ENCODE assay signal across 8 cellular contexts in genomic region chr17:7219434-7219811, GRCh38. TPM values are rescaled to one million over a fixed set of nuclear protein-coding genes. Genes with fewer than 3 reads are reported as not detected.
DNase-seq lines count a peak whose midpoint lies in the region; ATAC-seq and TF ChIP-seq lines count a peak whose summit lies in the region.

No MANE protein-coding gene starts in this region.

- peak overlapping the region; percentile 86 for H3K27ac ChIP-seq in GM23248

- H2AFZ ChIP-seq in GM23248: peak overlapping the region; percentile 74

- no peaks in the 10 kb centered on the region for H4K20me1 ChIP-seq in GM23248 (ENCODE audit: insufficient read depth)

- peaks cover 11% of the 10 kb centered on the region for H3K36me3 Mint-ChIP-seq in WTC11

- H3K4me1 ChIP-seq in GM23248 (ENCODE audit: insufficient read depth) (peaks cover 29% of the 10 kb centered on the region), skeletal muscle satellite cell (ENCODE audit: control insufficient read depth, insufficient read depth, low read length) (peaks cover 52% of the 10 kb centered on the region)

- peak overlapping the region; percentile 89 for H3K4me3 Mint-ChIP-seq in WTC11

- no peak for DNase-seq in GM23248
- no peak for DNase-seq in WTC11 (ENCODE audit: low spot score)
- peak; percentile 11 for DNase-seq in left ventricle myocardium superior
- no peak for DNase-seq in stimulated activated CD4-positive, alpha-beta T cell treated with anti-CD3 and anti-CD28 coated beads, Interleukin-12 subunit alpha, Interleukin-12 subunit beta, amount 100 ng/mL, for 4 hours
- DNase-seq in effector CD8-positive, alpha-beta T cell (lab: John Stamatoyannopoulos, UW): no peak
- DNase-seq in central memory CD4-positive, alpha-beta T cell: no peak
- no peak for DNase-seq in stimulated activated CD4-positive, alpha-beta T cell treated with anti-CD3 and anti-CD28 coated beads, Interleukin-2, amount 100 ng/mL, for 24 hours

- H3K9me2 ChIP-seq in GM23248 (ENCODE audit: insufficient read depth): no peaks in the 10 kb centered on the region

- CTCF ChIA-PET in WTC11 (lab: Charles Lee): interaction anchor here (0.7 to 4.8 kb wide), 11 partner anchors 11 to 341 kb away, joined by 3 to 36 read pairs (median 16); partner anchors contain the start of genes DVL2, GABARAP, PHF23 and SLC2A4

- no peaks in the 10 kb centered on the region for H3K27me3 ChIP-seq in GM23248 (replicated peaks; ENCODE audit: insufficient read depth)
- no peaks in the 10 kb centered on the region for H3K27me3 ChIP-seq in skeletal muscle satellite cell (ENCODE audit: control insufficient read depth, insufficient read depth, low read length)

- in situ Hi-C loops in GM23248 (cut with MboI): no loop called here

- intact Hi-C loops in left ventricle myocardium superior (cut with micrococcal nuclease): no loop called here

- POLR2A ChIA-PET in WTC11 (lab: Charles Lee): interaction anchor here (0.6 to 2.1 kb wide), 12 partner anchors 9 to 184 kb away, joined by 3 to 9 read pairs (median 4); partner anchors contain the start of genes DVL2, GABARAP and SLC16A13

- ATAC-seq in WTC11: no peak
- ATAC-seq in left ventricle myocardium superior: no peak

- peaks cover 4% of the 10 kb centered on the region; the same call in 1 of the 2 replicates for H3K27me3 Mint-ChIP-seq in WTC11 (ENCODE audit: low read depth)

- WGBS in GM23248 (ENCODE audit: low coverage in 1 of 2, low lambda C conversion rate in 2 of 2, missing lambda C conversion rate in 2 of 2), 2 experiments: 5 to 11% methylated on average over 10 of the region's 10 CpGs

- H3K9ac ChIP-seq in GM23248 (peak overlapping the region; percentile 91), skeletal muscle satellite cell (ENCODE audit: low read depth, low read length) (peak overlapping the region; percentile 93)

- peak overlapping the region; percentile 67; the same call in 1 of the 2 replicates for H3K27ac Mint-ChIP-seq in WTC11

- peaks cover 49% of the 10 kb centered on the region for H3K4me1 Mint-ChIP-seq in WTC11

- TF ChIP-seq CTCF in WTC11 (IDR thresholded peaks at IDR 0.05): no peak

- peaks cover 15% of the 10 kb centered on the region; the same call in 1 of the 2 replicates for H3K36me3 ChIP-seq in GM23248 (ENCODE audit: low read depth)
- peaks cover 33% of the 10 kb centered on the region for H3K36me3 ChIP-seq in skeletal muscle satellite cell (ENCODE audit: insufficient read depth, low read length)

- no peaks in the 10 kb centered on the region for H3K9me3 Mint-ChIP-seq in WTC11

- H3K4me3 ChIP-seq in GM23248: peak overlapping the region; percentile 81
- H3K4me3 ChIP-seq in skeletal muscle satellite cell (ENCODE audit: low read length): peak overlapping the region; percentile 95

- H3F3A ChIP-seq in GM23248 (ENCODE audit: insufficient read depth): peaks cover 22% of the 10 kb centered on the region

- H3K79me2 ChIP-seq in GM23248 (ENCODE audit: insufficient read depth): peaks cover 53% of the 10 kb centered on the region

- no peaks in the 10 kb centered on the region for H3K9me3 ChIP-seq in GM23248 (ENCODE audit: low read depth)
- no peaks in the 10 kb centered on the region for H3K9me3 ChIP-seq in skeletal muscle satellite cell (replicated peaks; ENCODE audit: low read length)

- H3K4me2 ChIP-seq in GM23248 (ENCODE audit: unreplicated experiment) (peak overlapping the region; percentile 91), skeletal muscle satellite cell (ENCODE audit: low read length) (peak overlapping the region; percentile 90)

TF ChIP-seq in WTC11, 78 proteins besides CTCF, POLR2A, EP300 and RAD21 (continues in another document):
- TF ChIP-seq ZBTB43 (CRISPR knock-in tag; IDR thresholded peaks at IDR 0.05) (no peak), AFF4 (CRISPR knock-in tag; IDR thresholded peaks at IDR 0.05; ENCODE audit: borderline replicate concordance) (no peak), MXD4 (CRISPR knock-in tag; IDR thresholded peaks at IDR 0.05; ENCODE audit: borderline replicate concordance) (no peak), MAX (CRISPR knock-in tag; IDR thresholded peaks at IDR 0.05) (no peak), ERG (CRISPR knock-in tag; IDR thresholded peaks at IDR 0.05) (no peak)

RNA-seq across cellular contexts. Expression of gene DLG4, which starts 0.2 kb away (rescaled TPM):
- 13.1 and 23.8 TPM in 2 replicates for total RNA-seq in GM23248 (2014; rRNA removed; shearing (Covaris generic))
- polyA plus RNA-seq in GM23248 (2016; fragmentation: Nextera tagmentation; extraction: Ambion mirVana): 1.3 and 1.9 TPM in 2 replicates
- 47.1 to 59.7 TPM (median 48.0 TPM) in 3 replicates for total RNA-seq in WTC11 (2021)
- total RNA-seq in left ventricle myocardium superior: 21.3 TPM
- 10.1 and 11.6 TPM in 2 replicates for total RNA-seq in skeletal muscle satellite cell (2012; rRNA removed)

RNA-seq across cellular contexts. Expression of gene ACADVL, which starts 0.3 kb away (rescaled TPM):
- total RNA-seq in GM23248 (2014; rRNA removed; shearing (Covaris generic)): 453 and 600 TPM in 2 replicates
- 386 and 441 TPM in 2 replicates for polyA plus RNA-seq in GM23248 (2016; fragmentation: Nextera tagmentation; extraction: Ambion mirVana)
- total RNA-seq in WTC11 (2021): 213 to 236 TPM (median 221 TPM) in 3 replicates
- total RNA-seq in left ventricle myocardium superior: 2,270 TPM
- total RNA-seq in skeletal muscle satellite cell (2012; rRNA removed): 154 and 198 TPM in 2 replicates

RNA-seq across cellular contexts. Expression of gene DVL2, which starts 14.9 kb away (rescaled TPM):
- total RNA-seq in GM23248 (2014; rRNA removed; shearing (Covaris generic)): 41.2 and 45.8 TPM in 2 replicates
- polyA plus RNA-seq in GM23248 (2016; fragmentation: Nextera tagmentation; extraction: Ambion mirVana): 18.9 and 19.5 TPM in 2 replicates
- total RNA-seq in WTC11 (2021) (57.6 to 67.3 TPM (median 59.8 TPM) in 3 replicates), left ventricle myocardium superior (23.5 TPM)
- 34.5 and 67.7 TPM in 2 replicates for total RNA-seq in skeletal muscle satellite cell (2012; rRNA removed)

RNA-seq across cellular contexts. Expression of gene PHF23, which starts 19.8 kb away (rescaled TPM):
- 32.0 and 42.6 TPM in 2 replicates for total RNA-seq in GM23248 (2014; rRNA removed; shearing (Covaris generic))
- polyA plus RNA-seq in GM23248 (2016; fragmentation: Nextera tagmentation; extraction: Ambion mirVana): 40.7 and 45.6 TPM in 2 replicates
- total RNA-seq in WTC11 (2021) (45.8 to 50.1 TPM (median 49.1 TPM) in 3 replicates), left ventricle myocardium superior (29.4 TPM)
- 37.0 and 46.1 TPM in 2 replicates for total RNA-seq in skeletal muscle satellite cell (2012; rRNA removed)

RNA-seq across cellular contexts. Expression of gene GABARAP, which starts 22.8 kb away (rescaled TPM):
- 152 and 355 TPM in 2 replicates for total RNA-seq in GM23248 (2014; rRNA removed; shearing (Covaris generic))
- polyA plus RNA-seq in GM23248 (2016; fragmentation: Nextera tagmentation; extraction: Ambion mirVana): 845 and 847 TPM in 2 replicates
- 228 to 247 TPM (median 238 TPM) in 3 replicates for total RNA-seq in WTC11 (2021)
- total RNA-seq in left ventricle myocardium superior: 456 TPM
- 146 and 224 TPM in 2 replicates for total RNA-seq in skeletal muscle satellite cell (2012; rRNA removed)
